8 cellular contexts compared by ENCODE assay signal in the genomic region with DNA sequence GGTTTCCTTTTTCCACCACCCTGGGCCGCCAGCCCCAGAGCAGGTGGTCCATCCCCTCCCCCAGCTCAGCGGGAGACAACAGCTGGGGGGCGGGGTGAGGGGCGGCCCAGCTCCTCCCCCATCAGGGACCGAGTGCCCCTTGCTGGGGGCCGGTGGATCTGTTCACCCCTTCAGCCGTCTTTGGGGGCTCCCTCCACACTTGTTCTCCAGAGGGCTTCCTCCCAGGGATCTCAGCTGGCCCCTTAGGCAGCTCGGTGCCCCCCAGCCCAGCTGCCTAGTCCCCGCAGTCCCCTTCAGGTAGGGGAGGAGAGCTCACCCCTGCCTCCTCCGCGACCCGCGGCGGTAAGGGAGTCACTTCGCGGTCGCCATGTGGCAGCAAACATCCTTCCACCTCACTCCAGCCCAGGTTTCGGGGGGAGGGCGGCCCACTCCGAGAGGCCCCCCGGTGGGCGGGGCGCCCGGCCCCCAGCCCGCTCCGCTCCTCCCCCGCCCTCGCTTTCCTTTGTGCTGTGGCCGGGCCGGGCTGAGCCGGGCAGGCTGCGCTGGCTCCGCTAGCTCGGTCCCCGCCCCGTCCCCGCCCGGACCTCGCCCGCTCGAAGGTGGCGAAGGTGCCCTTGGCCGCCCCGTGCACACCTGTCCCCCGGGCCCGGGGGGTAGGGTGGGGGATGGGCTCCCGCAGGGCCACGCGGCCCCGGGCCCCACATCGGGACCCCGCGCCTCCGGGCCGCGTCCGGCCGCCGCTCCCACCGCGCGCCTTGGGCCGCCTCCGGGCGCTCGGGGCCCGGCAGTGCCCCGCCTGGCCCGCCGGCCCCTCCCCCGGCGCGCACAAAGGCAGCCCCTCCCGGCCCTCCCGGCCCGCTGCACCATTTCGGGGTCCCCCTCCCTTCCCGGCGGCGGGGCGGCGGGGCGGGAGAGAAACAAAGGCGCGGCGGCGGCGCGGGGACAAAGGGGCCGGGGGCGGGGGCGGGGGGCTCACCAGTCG.
DNase-seq lines count a peak whose midpoint lies in the region; ATAC-seq, FAIRE-seq and TF ChIP-seq lines count a peak whose summit lies in the region.

No MANE protein-coding gene starts in this region.

- H3K9me3 Mint-ChIP-seq in activated naive CD8-positive, alpha-beta T cell treated with anti-CD3 and anti-CD28 coated beads, Interleukin-2, amount 50 U/mL, for 24 hours: no peaks in the 10 kb centered on the region

- TF ChIP-seq CTCF in DND-41 (IDR thresholded peaks at IDR 0.05; ENCODE audit: borderline replicate concordance, extremely low read depth, low read length, poor library complexity, severe bottlenecking): peak; percentile 26

- no peak for FAIRE-seq in RCC 7860 (lab: Jason Lieb, UNC)

- H3K4me3 ChIP-seq in DND-41 (ENCODE audit: low read depth in 1 of 2, low read length in 2 of 2) (peak overlapping the region; percentile 77 to 82), HAP-1 (peak overlapping the region; percentile 61)

- H3K9ac ChIP-seq in DND-41 (ENCODE audit: low read depth, low read length): peak overlapping the region; percentile 79

- peak overlapping the region; percentile 67 for H3K27ac ChIP-seq in DND-41 (ENCODE audit: low read length)

- peaks cover 34% of the 10 kb centered on the region for H3K79me2 ChIP-seq in DND-41 (ENCODE audit: insufficient read depth, low read length)

- in situ Hi-C loops in HAP-1 (cut with MboI; ENCODE audit: low sequenced_read_pairs): no loop called here

- peaks cover 9% of the 10 kb centered on the region for H3K36me3 Mint-ChIP-seq in activated naive CD8-positive, alpha-beta T cell treated with anti-CD3 and anti-CD28 coated beads, Interleukin-2, amount 50 U/mL, for 24 hours (ENCODE audit: low read depth)

- H3K4me1 Mint-ChIP-seq in activated naive CD8-positive, alpha-beta T cell treated with anti-CD3 and anti-CD28 coated beads, Interleukin-2, amount 50 U/mL, for 24 hours: peaks cover 56% of the 10 kb centered on the region

- H3K27ac Mint-ChIP-seq in activated naive CD8-positive, alpha-beta T cell treated with anti-CD3 and anti-CD28 coated beads, Interleukin-2, amount 50 U/mL, for 24 hours: peak overlapping the region; percentile 72

- ATAC-seq in DND-41 (ENCODE audit: insufficient read depth, low read depth) (peak; percentile 73), GM18873 (IDR thresholded peaks at IDR 0.05; ENCODE audit: low FRiP score, unreplicated experiment) (no peak)
- ATAC-seq in activated naive CD8-positive, alpha-beta T cell treated with anti-CD3 and anti-CD28 coated beads, Interleukin-2, amount 50 U/mL, for 24 hours: peak; percentile 55

- H3K4me3 Mint-ChIP-seq in activated naive CD8-positive, alpha-beta T cell treated with anti-CD3 and anti-CD28 coated beads, Interleukin-2, amount 50 U/mL, for 24 hours: peak overlapping the region; percentile 81

- peaks cover 34% of the 10 kb centered on the region for H3K36me3 ChIP-seq in DND-41 (ENCODE audit: insufficient read depth, low read length)
- H3K36me3 ChIP-seq in HAP-1 (replicated peaks): peaks cover 22% of the 10 kb centered on the region

- DNase-seq in DND-41 (peak; percentile 84), HAP-1 (ENCODE audit: low spot score in 2 of 2) (peak; percentile 26 to 74), RCC 7860 (ENCODE audit: low spot score) (peak; percentile 31), iPS-NIHi11 (ENCODE audit: low spot score) (peak; percentile 76), foreskin melanocyte (no peak)
- peak; percentile 87 for DNase-seq in activated naive CD8-positive, alpha-beta T cell treated with anti-CD3 and anti-CD28 coated beads, Interleukin-2, amount 50 U/mL, for 24 hours
- peak; percentile 42 for DNase-seq in stimulated activated CD4-positive, alpha-beta T cell treated with anti-CD3 and anti-CD28 coated beads, Interleukin-4, amount 100 ng/mL, for 24 hours

- peaks cover 5% of the 10 kb centered on the region for H3K27me3 Mint-ChIP-seq in activated naive CD8-positive, alpha-beta T cell treated with anti-CD3 and anti-CD28 coated beads, Interleukin-2, amount 50 U/mL, for 24 hours

- peaks cover 57% of the 10 kb centered on the region for H4K20me1 ChIP-seq in DND-41 (ENCODE audit: insufficient read depth, low read length)

- H3K9me3 ChIP-seq in DND-41 (ENCODE audit: insufficient read depth, low read length, severe bottlenecking) (no peaks in the 10 kb centered on the region), HAP-1 (no peaks in the 10 kb centered on the region)

- peak overlapping the region; percentile 96 for H3K4me2 ChIP-seq in DND-41 (ENCODE audit: insufficient read depth, low read length)

- H3K4me1 ChIP-seq in DND-41 (ENCODE audit: insufficient read depth, low read length) (peaks cover 24% of the 10 kb centered on the region), HAP-1 (peaks cover 3% of the 10 kb centered on the region; the same call in 1 of the 2 replicates)

- peak overlapping the region; percentile 80 for H2AFZ ChIP-seq in DND-41 (ENCODE audit: low read depth, low read length)

- H3K27me3 ChIP-seq in DND-41 (ENCODE audit: insufficient read depth, low read length, poor library complexity): peaks cover 5% of the 10 kb centered on the region
- H3K27me3 ChIP-seq in HAP-1 (ENCODE audit: low read depth): no peaks in the 10 kb centered on the region
